ENCODE assay signal across 28 cellular contexts in the genomic region with DNA sequence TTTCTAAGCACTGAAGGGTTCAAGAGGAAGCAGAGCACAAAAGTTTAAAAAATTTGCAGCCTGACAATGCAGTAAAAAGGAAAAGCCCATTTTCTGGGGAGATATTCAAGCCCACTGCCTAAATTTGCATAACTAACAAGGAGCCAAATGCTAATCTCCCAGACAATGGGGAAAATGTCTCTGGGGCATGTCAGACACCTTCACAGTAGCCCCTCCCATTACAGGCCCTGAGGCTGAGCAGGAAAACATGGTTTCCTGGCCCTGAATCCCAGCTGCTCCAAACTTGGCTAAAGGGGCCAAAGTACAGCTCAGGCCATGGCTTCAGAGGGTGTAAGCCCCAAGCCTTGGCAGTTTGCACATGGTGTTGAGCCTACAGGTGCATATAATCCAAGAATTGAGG.
"Had no signal": no experiment of that assay in that cellular context is flagged by ENCODE, and none has a peak within 500 bp of the region (broad histone marks: within the 10 kb centered on the region; RNA-seq: fewer than 3 reads in every experiment).

No MANE protein-coding gene starts in this region.

- H3K27ac Mint-ChIP-seq: activated CD4-positive, alpha-beta memory T cell treated with anti-CD3 and anti-CD28 coated beads, Interleukin-2, amount 10 ng/mL, durations not matched to agents 7 days and 5 days; activated CD4-positive, alpha-beta T cell treated with anti-CD3 and anti-CD28 coated beads, Interleukin-2, amount 10 ng/mL, durations not matched to agents 7 days and 5 days; activated naive CD4-positive, alpha-beta T cell treated with anti-CD3 and anti-CD28 coated beads, Interleukin-2, amount 10 ng/mL, durations not matched to agents 7 days and 5 days; activated naive CD4-positive, alpha-beta T cell treated with anti-CD3 and anti-CD28 coated beads, Interleukin-2, amount 50 U/mL, for 72 hours; activated naive CD8-positive, alpha-beta T cell treated with anti-CD3 and anti-CD28 coated beads, Interleukin-2, amount 10 ng/mL, durations not matched to agents 7 days and 5 days; activated T-cell treated with anti-CD3 and anti-CD28 coated beads, Interleukin-2, amount 50 U/mL, for 24 hours; activated T-cell treated with anti-CD3 and anti-CD28 coated beads, Interleukin-2, amount 50 U/mL, for 72 hours; brain; T-cell; T-helper 1 cell treated with Interleukin-12 subunit alpha and Interleukin-12 subunit beta and Interleukin-4 antibody, amounts not matched to agents 30 μg/mL and 1 μg/mL, for 36 hours had no signal

- H3K9me3 ChIP-seq: ascending aorta, gastroesophageal sphincter had no signal

- DNase-seq: activated CD4-positive, alpha-beta memory T cell treated with anti-CD3 and anti-CD28 coated beads, Interleukin-2, amount 10 ng/mL, durations not matched to agents 7 days and 5 days; activated CD4-positive, alpha-beta T cell treated with anti-CD3 and anti-CD28 coated beads for 1 hour; activated CD4-positive, alpha-beta T cell treated with anti-CD3 and anti-CD28 coated beads for 4 hours; activated CD4-positive, alpha-beta T cell treated with anti-CD3 and anti-CD28 coated beads, Interleukin-2, amount 10 ng/mL, durations not matched to agents 7 days and 5 days; activated CD4-positive, alpha-beta T cell treated with anti-CD3 and anti-CD28 coated beads, Interleukin-2, amount 50 U/mL, for 4 hours; activated CD8-positive, alpha-beta memory T cell treated with anti-CD3 and anti-CD28 coated beads, Interleukin-2, amount 50 U/mL, for 48 hours; activated gamma-delta T cell; activated naive CD4-positive, alpha-beta T cell; activated naive CD4-positive, alpha-beta T cell treated with anti-CD3 and anti-CD28 coated beads, Interleukin-2, amount 10 ng/mL, durations not matched to agents 7 days and 5 days; activated naive CD8-positive, alpha-beta T cell treated with anti-CD3 and anti-CD28 coated beads, Interleukin-2, amount 10 ng/mL, durations not matched to agents 7 days and 5 days; activated T-cell treated with anti-CD3 and anti-CD28 coated beads for 4 hours; activated T-cell treated with anti-CD3 and anti-CD28 coated beads, Interleukin-2, amount 50 U/mL, for 24 hours; activated T-cell treated with anti-CD3 and anti-CD28 coated beads, Interleukin-2, amount 50 U/mL, for 72 hours; cortex of kidney; dermis blood vessel endothelial cell; effector CD8-positive, alpha-beta T cell; esophagus squamous epithelium; foreskin melanocyte; heart right ventricle; T-cell; T1000 had no signal

- H3K4me3 Mint-ChIP-seq: activated CD4-positive, alpha-beta memory T cell treated with anti-CD3 and anti-CD28 coated beads, Interleukin-2, amount 10 ng/mL, durations not matched to agents 7 days and 5 days; activated CD4-positive, alpha-beta T cell treated with anti-CD3 and anti-CD28 coated beads, Interleukin-2, amount 10 ng/mL, durations not matched to agents 7 days and 5 days; activated naive CD4-positive, alpha-beta T cell treated with anti-CD3 and anti-CD28 coated beads, Interleukin-2, amount 10 ng/mL, durations not matched to agents 7 days and 5 days; activated naive CD8-positive, alpha-beta T cell treated with anti-CD3 and anti-CD28 coated beads, Interleukin-2, amount 10 ng/mL, durations not matched to agents 7 days and 5 days; activated T-cell treated with anti-CD3 and anti-CD28 coated beads, Interleukin-2, amount 50 U/mL, for 24 hours; activated T-cell treated with anti-CD3 and anti-CD28 coated beads, Interleukin-2, amount 50 U/mL, for 72 hours; brain; central memory CD8-positive, alpha-beta T cell; T-cell; T-helper 1 cell treated with Interleukin-12 subunit alpha and Interleukin-12 subunit beta and Interleukin-4 antibody, amounts not matched to agents 30 μg/mL and 1 μg/mL, for 36 hours had no signal

- H3K4me1 ChIP-seq: ascending aorta, esophagus squamous epithelium, gastroesophageal sphincter, heart right ventricle had no signal

- H3K36me3 ChIP-seq: ascending aorta, esophagus squamous epithelium, gastroesophageal sphincter, heart right ventricle had no signal

- ATAC-seq: activated naive CD4-positive, alpha-beta T cell treated with anti-CD3 and anti-CD28 coated beads, Interleukin-2, amount 50 U/mL, for 72 hours; activated T-cell treated with anti-CD3 and anti-CD28 coated beads, Interleukin-2, amount 50 U/mL, for 72 hours; gastroesophageal sphincter; heart right ventricle; T-cell had no signal

- H3K27me3 ChIP-seq: ascending aorta, esophagus squamous epithelium, gastroesophageal sphincter, heart right ventricle had no signal

- H3K4me3 ChIP-seq: ascending aorta, esophagus squamous epithelium, gastroesophageal sphincter, heart right ventricle had no signal

- H3K27me3 Mint-ChIP-seq: activated CD4-positive, alpha-beta memory T cell treated with anti-CD3 and anti-CD28 coated beads, Interleukin-2, amount 10 ng/mL, durations not matched to agents 7 days and 5 days; activated CD4-positive, alpha-beta T cell treated with anti-CD3 and anti-CD28 coated beads, Interleukin-2, amount 10 ng/mL, durations not matched to agents 7 days and 5 days; activated naive CD4-positive, alpha-beta T cell treated with anti-CD3 and anti-CD28 coated beads, Interleukin-2, amount 10 ng/mL, durations not matched to agents 7 days and 5 days; activated naive CD8-positive, alpha-beta T cell treated with anti-CD3 and anti-CD28 coated beads, Interleukin-2, amount 10 ng/mL, durations not matched to agents 7 days and 5 days; activated T-cell treated with anti-CD3 and anti-CD28 coated beads, Interleukin-2, amount 50 U/mL, for 24 hours; brain; central memory CD8-positive, alpha-beta T cell; T-cell had no signal

- H3K36me3 Mint-ChIP-seq: activated naive CD4-positive, alpha-beta T cell treated with anti-CD3 and anti-CD28 coated beads, Interleukin-2, amount 10 ng/mL, durations not matched to agents 7 days and 5 days; activated naive CD8-positive, alpha-beta T cell treated with anti-CD3 and anti-CD28 coated beads, Interleukin-2, amount 10 ng/mL, durations not matched to agents 7 days and 5 days; brain; T-cell had no signal

- H3K27ac ChIP-seq: ascending aorta, epithelial cell of prostate, esophagus squamous epithelium, gastroesophageal sphincter, heart right ventricle had no signal

- H3K4me1 Mint-ChIP-seq: activated CD4-positive, alpha-beta memory T cell treated with anti-CD3 and anti-CD28 coated beads, Interleukin-2, amount 10 ng/mL, durations not matched to agents 7 days and 5 days; activated CD4-positive, alpha-beta T cell treated with anti-CD3 and anti-CD28 coated beads, Interleukin-2, amount 10 ng/mL, durations not matched to agents 7 days and 5 days; activated naive CD4-positive, alpha-beta T cell treated with anti-CD3 and anti-CD28 coated beads, Interleukin-2, amount 10 ng/mL, durations not matched to agents 7 days and 5 days; activated naive CD8-positive, alpha-beta T cell treated with anti-CD3 and anti-CD28 coated beads, Interleukin-2, amount 10 ng/mL, durations not matched to agents 7 days and 5 days; brain; central memory CD8-positive, alpha-beta T cell; T-cell had no signal
